ENCODE assay signal across 1 cellular context in genomic region chr10:58963101-58963534, GRCh38.
TF ChIP-seq lines count a peak whose summit lies in the region.

No MANE protein-coding gene starts in this region.

TF ChIP-seq in HCT116, 20 proteins besides CTCF, POLR2A, EP300 and RAD21 (continued from another document):
- TF ChIP-seq, protein P1, sequence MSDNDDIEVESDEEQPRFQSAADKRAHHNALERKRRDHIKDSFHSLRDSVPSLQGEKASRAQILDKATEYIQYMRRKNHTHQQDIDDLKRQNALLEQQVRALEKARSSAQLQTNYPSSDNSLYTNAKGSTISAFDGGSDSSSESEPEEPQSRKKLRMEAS (IDR thresholded peaks at IDR 0.05) = no peak
- TF ChIP-seq EGR1 (IDR thresholded peaks at IDR 0.05; ENCODE audit: low read depth) = no peak
- TF ChIP-seq EZH2 (IDR thresholded peaks at IDR 0.05) = no peak
- no peak for TF ChIP-seq SIN3A (IDR thresholded peaks at IDR 0.05; ENCODE audit: low read depth)
- no peak for TF ChIP-seq JUND (IDR thresholded peaks at IDR 0.05)
